ENCODE assay signal across 8 cellular contexts in genomic region chr19:36215276-36216171, GRCh38. TPM values are rescaled to one million over a fixed set of nuclear protein-coding genes. Genes with fewer than 3 reads are reported as not detected.
DNase-seq lines count a peak whose midpoint lies in the region; ATAC-seq and TF ChIP-seq lines count a peak whose summit lies in the region.

No MANE protein-coding gene starts in this region.

- H3K4me1 Mint-ChIP-seq in activated CD8-positive, alpha-beta memory T cell treated with anti-CD3 and anti-CD28 coated beads, Interleukin-2, amount 10 ng/mL, durations not matched to agents 7 days and 5 days, result peaks cover 24% of the 10 kb centered on the region

- peaks cover 3% of the 10 kb centered on the region; the same call in 1 of the 2 replicates for H3K36me3 ChIP-seq in Loucy (ENCODE audit: insufficient read depth, low read length)
- peaks cover 10% of the 10 kb centered on the region for H3K36me3 ChIP-seq in iPS-18a (ENCODE audit: control insufficient read depth, low read depth, low read length)

- peaks cover 44% of the 10 kb centered on the region for H4K20me1 ChIP-seq in Loucy (ENCODE audit: insufficient read depth, low read length, poor library complexity, severe bottlenecking)

- peak; percentile 45 for DNase-seq in activated CD8-positive, alpha-beta memory T cell treated with anti-CD3 and anti-CD28 coated beads, Interleukin-2, amount 10 ng/mL, durations not matched to agents 7 days and 5 days
- DNase-seq in activated CD8-positive, alpha-beta memory T cell treated with anti-CD3 and anti-CD28 coated beads, Interleukin-2, amount 50 U/mL, for 4 hours, result no peak
- peak; percentile 16 for DNase-seq in activated naive CD4-positive, alpha-beta T cell treated with anti-CD3 and anti-CD28 coated beads, Interleukin-2, amount 50 U/mL, for 16 hours
- peak; percentile 57 for DNase-seq in stimulated activated CD8-positive, alpha-beta memory T cell treated with anti-CD3 and anti-CD28 coated beads, Interleukin-4, amount 100 ng/mL, for 48 hours
- DNase-seq in 8988T, result no peak

- peaks cover 9% of the 10 kb centered on the region for H3K9me3 Mint-ChIP-seq in activated CD8-positive, alpha-beta memory T cell treated with anti-CD3 and anti-CD28 coated beads, Interleukin-2, amount 10 ng/mL, durations not matched to agents 7 days and 5 days (ENCODE audit: low read depth)

- H3K27me3 ChIP-seq in Loucy (ENCODE audit: insufficient read depth, low read length, poor library complexity, severe bottlenecking), result no peaks in the 10 kb centered on the region
- no peaks in the 10 kb centered on the region for H3K27me3 ChIP-seq in iPS-18a (ENCODE audit: control insufficient read depth, insufficient read depth, low read length)

- H3K9me2 ChIP-seq in Loucy (replicated peaks; ENCODE audit: low read depth, low read length), result no peaks in the 10 kb centered on the region

- H3K27me3 Mint-ChIP-seq in activated CD8-positive, alpha-beta memory T cell treated with anti-CD3 and anti-CD28 coated beads, Interleukin-2, amount 10 ng/mL, durations not matched to agents 7 days and 5 days, result no peaks in the 10 kb centered on the region

- H3K27ac ChIP-seq in iPS-18a (ENCODE audit: low read length), result peak overlapping the region; percentile 99

- H3F3A ChIP-seq in Loucy (ENCODE audit: low read depth), result no peaks in the 10 kb centered on the region; the same call in 1 of the 2 replicates

- H3K9ac ChIP-seq in Loucy (ENCODE audit: low read depth, low read length, poor library complexity, severe bottlenecking) (peak overlapping the region; percentile 98), iPS-18a (ENCODE audit: low read length) (peak overlapping the region; percentile 100)

- peaks cover 62% of the 10 kb centered on the region for H3K79me2 ChIP-seq in Loucy (ENCODE audit: insufficient read depth, low read length)

- H3K4me3 ChIP-seq in Loucy (ENCODE audit: low read length, poor library complexity, severe bottlenecking) (peak overlapping the region; percentile 95), iPS-18a (ENCODE audit: low read length) (peak overlapping the region; percentile 100)

- ATAC-seq in activated CD8-positive, alpha-beta memory T cell treated with anti-CD3 and anti-CD28 coated beads, Interleukin-2, amount 10 ng/mL, durations not matched to agents 7 days and 5 days, result no peak
- no peak for ATAC-seq in GM18519 (IDR thresholded peaks at IDR 0.05; ENCODE audit: low FRiP score, unreplicated experiment)

- peak overlapping the region; percentile 73 for H2AFZ ChIP-seq in Loucy (ENCODE audit: low read length)

- no peak overlapping the region for H3K27ac Mint-ChIP-seq in activated CD8-positive, alpha-beta memory T cell treated with anti-CD3 and anti-CD28 coated beads, Interleukin-2, amount 10 ng/mL, durations not matched to agents 7 days and 5 days

- H3K4me2 ChIP-seq in Loucy (ENCODE audit: low read depth, low read length, poor library complexity, severe bottlenecking), result peak overlapping the region; percentile 69

- H3K9me3 ChIP-seq in Loucy (ENCODE audit: insufficient read depth, low read depth, low read length) (no peaks in the 10 kb centered on the region), iPS-18a (ENCODE audit: control insufficient read depth, low read depth, low read length) (no peaks in the 10 kb centered on the region)

- CTCF ChIA-PET in activated CD8-positive, alpha-beta memory T cell treated with anti-CD3 and anti-CD28 coated beads, Interleukin-2, amount 10 ng/mL, durations not matched to agents 7 days and 5 days (lab: Charles Lee), result interaction anchor here (0.7 to 1.9 kb wide), 5 partner anchors 10 to 862 kb away, joined by 3 to 21 read pairs (median 4); partner anchors contain the start of gene ZNF420

- no peak for TF ChIP-seq CTCF in Loucy (conservative IDR thresholded peaks at IDR 0.05; ENCODE audit: low read length)

- peaks cover 34% of the 10 kb centered on the region for H3K4me1 ChIP-seq in Loucy (ENCODE audit: insufficient read depth, low read length, poor library complexity, severe bottlenecking)
- H3K4me1 ChIP-seq in iPS-18a (ENCODE audit: control insufficient read depth, low read depth, low read length), result no peaks in the 10 kb centered on the region

- H3K4me3 Mint-ChIP-seq in activated CD8-positive, alpha-beta memory T cell treated with anti-CD3 and anti-CD28 coated beads, Interleukin-2, amount 10 ng/mL, durations not matched to agents 7 days and 5 days, result no peak overlapping the region

- peaks cover 31% of the 10 kb centered on the region for H3K36me3 Mint-ChIP-seq in activated CD8-positive, alpha-beta memory T cell treated with anti-CD3 and anti-CD28 coated beads, Interleukin-2, amount 10 ng/mL, durations not matched to agents 7 days and 5 days

RNA-seq across cellular contexts. Expression of gene ZNF146, which starts 0.6 kb away (rescaled TPM):
- total RNA-seq in activated CD8-positive, alpha-beta memory T cell treated with anti-CD3 and anti-CD28 coated beads, Interleukin-2, amount 10 ng/mL, durations not matched to agents 7 days and 5 days, result 10 to 100 TPM; 55.1 to 75.6 TPM

RNA-seq across cellular contexts. Expression of gene ZNF565, which starts 1.1 kb away (rescaled TPM):
- 1 to 10 TPM; 1.6 to 2.3 TPM for total RNA-seq in activated CD8-positive, alpha-beta memory T cell treated with anti-CD3 and anti-CD28 coated beads, Interleukin-2, amount 10 ng/mL, durations not matched to agents 7 days and 5 days

Comparison
In these comparisons a context has a peak if more than half of its experiments do, and no peak if none do; other contexts are left out.
1. DNase-seq: peak in activated CD8-positive, alpha-beta memory T cell treated with anti-CD3 and anti-CD28 coated beads, Interleukin-2, amount 10 ng/mL, durations not matched to agents 7 days and 5 days (single experiment), activated naive CD4-positive, alpha-beta T cell treated with anti-CD3 and anti-CD28 coated beads, Interleukin-2, amount 50 U/mL, for 16 hours (single experiment) and stimulated activated CD8-positive, alpha-beta memory T cell treated with anti-CD3 and anti-CD28 coated beads, Interleukin-4, amount 100 ng/mL, for 48 hours (single experiment); none in activated CD8-positive, alpha-beta memory T cell treated with anti-CD3 and anti-CD28 coated beads, Interleukin-2, amount 50 U/mL, for 4 hours (single experiment) and 8988T (single experiment).